ENCODE assay signal across 1 cellular context in the genomic region with DNA sequence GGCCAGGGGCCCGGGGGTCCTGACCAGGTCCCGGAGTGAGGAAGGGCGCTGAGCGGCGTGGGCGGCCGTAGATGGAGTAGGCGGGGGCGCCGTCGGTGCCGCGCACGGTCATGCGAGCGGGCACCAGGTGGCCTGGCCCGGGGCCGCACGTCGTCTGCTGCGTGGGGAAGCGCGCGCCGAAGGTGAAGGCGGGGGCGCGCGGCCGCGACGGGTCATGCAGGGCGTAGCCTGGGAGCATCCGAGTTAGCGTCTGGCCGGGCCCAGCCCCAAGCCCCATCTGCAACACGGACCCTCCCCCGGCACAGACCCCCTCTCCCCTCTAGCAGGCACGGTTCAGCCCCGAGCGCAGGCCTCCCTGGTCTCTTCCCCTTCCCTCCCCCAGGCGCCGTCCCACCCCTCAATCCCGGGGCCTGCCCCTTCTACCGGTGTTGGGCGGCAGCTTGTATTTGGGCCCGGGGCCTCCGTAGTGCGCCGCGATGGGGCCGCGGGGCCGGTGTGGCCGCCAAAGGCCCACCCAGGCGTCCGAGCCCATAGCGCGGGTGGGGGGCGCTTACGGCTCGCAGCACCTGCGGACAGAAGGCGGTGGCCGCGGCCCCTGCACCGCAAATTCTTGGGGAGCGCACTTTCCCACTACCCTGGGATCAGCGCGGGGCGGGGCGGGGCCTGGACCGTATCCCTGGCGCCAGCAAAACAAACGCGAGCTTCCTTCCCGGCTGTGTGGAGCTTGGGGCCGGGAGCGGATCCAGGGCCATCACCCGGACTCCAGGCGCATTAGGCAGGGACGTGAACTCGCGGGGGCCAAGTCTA.
A peak's percentile ranks its signal among the peaks of the same experiment; 100 is the strongest.
TF ChIP-seq lines count a peak whose summit lies in the region.

No MANE protein-coding gene starts in this region.

TF ChIP-seq in SK-N-SH, 30 proteins besides CTCF, POLR2A, EP300 and RAD21:
- TF ChIP-seq, protein P1, sequence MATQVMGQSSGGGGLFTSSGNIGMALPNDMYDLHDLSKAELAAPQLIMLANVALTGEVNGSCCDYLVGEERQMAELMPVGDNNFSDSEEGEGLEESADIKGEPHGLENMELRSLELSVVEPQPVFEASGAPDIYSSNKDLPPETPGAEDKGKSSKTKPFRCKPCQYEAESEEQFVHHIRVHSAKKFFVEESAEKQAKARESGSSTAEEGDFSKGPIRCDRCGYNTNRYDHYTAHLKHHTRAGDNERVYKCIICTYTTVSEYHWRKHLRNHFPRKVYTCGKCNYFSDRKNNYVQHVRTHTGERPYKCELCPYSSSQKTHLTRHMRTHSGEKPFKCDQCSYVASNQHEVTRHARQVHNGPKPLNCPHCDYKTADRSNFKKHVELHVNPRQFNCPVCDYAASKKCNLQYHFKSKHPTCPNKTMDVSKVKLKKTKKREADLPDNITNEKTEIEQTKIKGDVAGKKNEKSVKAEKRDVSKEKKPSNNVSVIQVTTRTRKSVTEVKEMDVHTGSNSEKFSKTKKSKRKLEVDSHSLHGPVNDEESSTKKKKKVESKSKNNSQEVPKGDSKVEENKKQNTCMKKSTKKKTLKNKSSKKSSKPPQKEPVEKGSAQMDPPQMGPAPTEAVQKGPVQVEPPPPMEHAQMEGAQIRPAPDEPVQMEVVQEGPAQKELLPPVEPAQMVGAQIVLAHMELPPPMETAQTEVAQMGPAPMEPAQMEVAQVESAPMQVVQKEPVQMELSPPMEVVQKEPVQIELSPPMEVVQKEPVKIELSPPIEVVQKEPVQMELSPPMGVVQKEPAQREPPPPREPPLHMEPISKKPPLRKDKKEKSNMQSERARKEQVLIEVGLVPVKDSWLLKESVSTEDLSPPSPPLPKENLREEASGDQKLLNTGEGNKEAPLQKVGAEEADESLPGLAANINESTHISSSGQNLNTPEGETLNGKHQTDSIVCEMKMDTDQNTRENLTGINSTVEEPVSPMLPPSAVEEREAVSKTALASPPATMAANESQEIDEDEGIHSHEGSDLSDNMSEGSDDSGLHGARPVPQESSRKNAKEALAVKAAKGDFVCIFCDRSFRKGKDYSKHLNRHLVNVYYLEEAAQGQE (IDR thresholded peaks at IDR 0.05; ENCODE audit: low read depth, low read length), result no peak
- peak; percentile 15; the same call in 1 of the 2 replicates for TF ChIP-seq POLR2AphosphoS5 (IDR thresholded peaks at IDR 0.05; ENCODE audit: low read depth, low read length)
- TF ChIP-seq, protein P2, sequence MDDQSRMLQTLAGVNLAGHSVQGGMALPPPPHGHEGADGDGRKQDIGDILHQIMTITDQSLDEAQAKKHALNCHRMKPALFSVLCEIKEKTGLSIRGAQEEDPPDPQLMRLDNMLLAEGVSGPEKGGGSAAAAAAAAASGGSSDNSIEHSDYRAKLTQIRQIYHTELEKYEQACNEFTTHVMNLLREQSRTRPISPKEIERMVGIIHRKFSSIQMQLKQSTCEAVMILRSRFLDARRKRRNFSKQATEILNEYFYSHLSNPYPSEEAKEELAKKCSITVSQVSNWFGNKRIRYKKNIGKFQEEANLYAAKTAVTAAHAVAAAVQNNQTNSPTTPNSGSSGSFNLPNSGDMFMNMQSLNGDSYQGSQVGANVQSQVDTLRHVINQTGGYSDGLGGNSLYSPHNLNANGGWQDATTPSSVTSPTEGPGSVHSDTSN (IDR thresholded peaks at IDR 0.05), result peak; percentile 10; the same call in 1 of the 2 replicates
